Comparison of ENCODE assay signal across 10 cellular contexts in genomic region chr21:42924433-42924751, GRCh38. TPM values are rescaled to one million over a fixed set of nuclear protein-coding genes. Genes with fewer than 3 reads are reported as not detected.
DNase-seq lines count a peak whose midpoint lies in the region; ATAC-seq and TF ChIP-seq lines count a peak whose summit lies in the region.
"Had no signal": no experiment of that assay in that cellular context is flagged by ENCODE, and none has a peak within 500 bp of the region (broad histone marks: within the 10 kb centered on the region; RNA-seq: fewer than 3 reads in every experiment).

No MANE protein-coding gene starts in this region.

- no peaks in the 10 kb centered on the region for H3K9me3 ChIP-seq in SU-DHL-6 (ENCODE audit: insufficient read depth, low read length)

- no peaks in the 10 kb centered on the region for H3K9me3 Mint-ChIP-seq in activated CD8-positive, alpha-beta memory T cell treated with anti-CD3 and anti-CD28 coated beads, Interleukin-2, amount 10 ng/mL, durations not matched to agents 7 days and 5 days (ENCODE audit: low read depth)
- no peaks in the 10 kb centered on the region for H3K9me3 Mint-ChIP-seq in stimulated activated naive CD8-positive, alpha-beta T cell treated with anti-CD3 and anti-CD28 coated beads, Interleukin-15, amount 100 ng/mL, for 72 hours

- in situ Hi-C loops in GM13977 (cut with MboI; ENCODE audit: low pct_unique_long_range_greater_than_20kb, low sequenced_read_pairs, unreplicated experiment): no loop called here

- no peaks in the 10 kb centered on the region for H3K27me3 Mint-ChIP-seq in activated CD8-positive, alpha-beta memory T cell treated with anti-CD3 and anti-CD28 coated beads, Interleukin-2, amount 10 ng/mL, durations not matched to agents 7 days and 5 days
- H3K27me3 Mint-ChIP-seq in stimulated activated naive CD8-positive, alpha-beta T cell treated with anti-CD3 and anti-CD28 coated beads, Interleukin-15, amount 100 ng/mL, for 72 hours: no peaks in the 10 kb centered on the region

- CTCF ChIA-PET in activated CD8-positive, alpha-beta memory T cell treated with anti-CD3 and anti-CD28 coated beads, Interleukin-2, amount 10 ng/mL, durations not matched to agents 7 days and 5 days (lab: Charles Lee): no interaction called here

- no peaks in the 10 kb centered on the region for H3K27me3 ChIP-seq in SU-DHL-6 (ENCODE audit: low read length)

- no peaks in the 10 kb centered on the region for H4K20me1 ChIP-seq in SU-DHL-6 (ENCODE audit: low read depth, low read length)

- no peak for DNase-seq in activated CD8-positive, alpha-beta memory T cell treated with anti-CD3 and anti-CD28 coated beads, Interleukin-2, amount 10 ng/mL, durations not matched to agents 7 days and 5 days
- no peak for DNase-seq in activated CD8-positive, alpha-beta memory T cell treated with anti-CD3 and anti-CD28 coated beads, Interleukin-2, amount 50 U/mL, for 48 hours
- DNase-seq in fibroblast of villous mesenchyme (ENCODE audit: low read depth) (no peak), DMS153 treated with DMSO at 0.1 percent for 48 hours (lab: John Stamatoyannopoulos, UW; ENCODE audit: unreplicated experiment) (no peak), COLO668 (lab: John Stamatoyannopoulos, UW; ENCODE audit: unreplicated experiment) (no peak), GM13977 (ENCODE audit: low spot score) (no peak)
- no peak for DNase-seq in stimulated activated naive CD8-positive, alpha-beta T cell treated with anti-CD3 and anti-CD28 coated beads, Interleukin-15, amount 100 ng/mL, for 72 hours

- H3F3A ChIP-seq in SU-DHL-6 (ENCODE audit: insufficient read depth): no peaks in the 10 kb centered on the region

- H3K36me3 Mint-ChIP-seq in activated CD8-positive, alpha-beta memory T cell treated with anti-CD3 and anti-CD28 coated beads, Interleukin-2, amount 10 ng/mL, durations not matched to agents 7 days and 5 days: no peaks in the 10 kb centered on the region

- peak overlapping the region; percentile 53 for H3K27ac ChIP-seq in SU-DHL-6 (ENCODE audit: low read depth, low read length)

- H3K36me3 ChIP-seq in SU-DHL-6 (ENCODE audit: low read length): no peaks in the 10 kb centered on the region

- H3K4me2 ChIP-seq in SU-DHL-6 (ENCODE audit: low read depth, low read length, poor library complexity, severe bottlenecking): peak overlapping the region; percentile 47

- H3K79me2 ChIP-seq in SU-DHL-6 (ENCODE audit: insufficient read depth, low read length): no peaks in the 10 kb centered on the region

- no peaks in the 10 kb centered on the region for H3K9me2 ChIP-seq in SU-DHL-6 (replicated peaks; ENCODE audit: insufficient read depth, low read length)

- H3K4me3 ChIP-seq in SU-DHL-6 (ENCODE audit: insufficient read depth, low read length, poor library complexity, severe bottlenecking): no peak overlapping the region
- peak overlapping the region; percentile 49 for H3K4me3 ChIP-seq in fibroblast of villous mesenchyme (ENCODE audit: low read depth, low read length)

- H3K4me3 Mint-ChIP-seq in activated CD8-positive, alpha-beta memory T cell treated with anti-CD3 and anti-CD28 coated beads, Interleukin-2, amount 10 ng/mL, durations not matched to agents 7 days and 5 days: peak overlapping the region; percentile 51
- H3K4me3 Mint-ChIP-seq in stimulated activated naive CD8-positive, alpha-beta T cell treated with anti-CD3 and anti-CD28 coated beads, Interleukin-15, amount 100 ng/mL, for 72 hours: peak overlapping the region; percentile 55 to 61

- H3K4me1 Mint-ChIP-seq in activated CD8-positive, alpha-beta memory T cell treated with anti-CD3 and anti-CD28 coated beads, Interleukin-2, amount 10 ng/mL, durations not matched to agents 7 days and 5 days: peaks cover 15% of the 10 kb centered on the region
- H3K4me1 Mint-ChIP-seq in stimulated activated naive CD8-positive, alpha-beta T cell treated with anti-CD3 and anti-CD28 coated beads, Interleukin-15, amount 100 ng/mL, for 72 hours: peaks cover 16% of the 10 kb centered on the region

- TF ChIP-seq CTCF in SU-DHL-6 (IDR thresholded peaks at IDR 0.05; ENCODE audit: insufficient read depth, low read length, poor library complexity, severe bottlenecking) (no peak), fibroblast of villous mesenchyme (IDR thresholded peaks at IDR 0.05; ENCODE audit: insufficient read depth, low read depth, low read length) (no peak), GM13977 (IDR thresholded peaks at IDR 0.05; ENCODE audit: extremely low read depth, insufficient read depth, missing control alignments) (no peak)

- peak overlapping the region; percentile 87 for H3K27ac Mint-ChIP-seq in activated CD8-positive, alpha-beta memory T cell treated with anti-CD3 and anti-CD28 coated beads, Interleukin-2, amount 10 ng/mL, durations not matched to agents 7 days and 5 days
- peak overlapping the region; percentile 14 to 95 for H3K27ac Mint-ChIP-seq in stimulated activated naive CD8-positive, alpha-beta T cell treated with anti-CD3 and anti-CD28 coated beads, Interleukin-15, amount 100 ng/mL, for 72 hours

- ATAC-seq in activated CD8-positive, alpha-beta memory T cell treated with anti-CD3 and anti-CD28 coated beads, Interleukin-2, amount 10 ng/mL, durations not matched to agents 7 days and 5 days: no peak
- no peak for ATAC-seq in stimulated activated naive CD8-positive, alpha-beta T cell treated with anti-CD3 and anti-CD28 coated beads, Interleukin-15, amount 100 ng/mL, for 72 hours

- peak overlapping the region; percentile 92 for H2AFZ ChIP-seq in SU-DHL-6 (ENCODE audit: low read depth, low read length, severe bottlenecking)

- peak overlapping the region; percentile 59 for H3K9ac ChIP-seq in SU-DHL-6 (ENCODE audit: low read length)

RNA-seq across cellular contexts. Expression of gene ERVH48-1, which starts 1.0 kb away (rescaled TPM):
- not detected for total RNA-seq in activated CD8-positive, alpha-beta memory T cell treated with anti-CD3 and anti-CD28 coated beads, Interleukin-2, amount 10 ng/mL, durations not matched to agents 7 days and 5 days
- under 0.01 TPM in 1 of 2 replicates, not detected in the other for total RNA-seq in fibroblast of villous mesenchyme
- total RNA-seq: esophagus mucosa, sciatic nerve had no signal

RNA-seq across cellular contexts. Expression of gene NDUFV3, which starts 31.3 kb away (rescaled TPM):
- 10 to 100 TPM; 27.1 to 31.9 TPM for total RNA-seq in activated CD8-positive, alpha-beta memory T cell treated with anti-CD3 and anti-CD28 coated beads, Interleukin-2, amount 10 ng/mL, durations not matched to agents 7 days and 5 days
- 44.0 and 61.8 TPM in 2 replicates for total RNA-seq in fibroblast of villous mesenchyme

RNA-seq across cellular contexts. Expression of gene WDR4, which starts 45.1 kb away (rescaled TPM):
- 10 to 100 TPM; 39.7 to 43.6 TPM for total RNA-seq in activated CD8-positive, alpha-beta memory T cell treated with anti-CD3 and anti-CD28 coated beads, Interleukin-2, amount 10 ng/mL, durations not matched to agents 7 days and 5 days
- 14.2 and 15.1 TPM in 2 replicates for total RNA-seq in fibroblast of villous mesenchyme

RNA-seq across cellular contexts. Expression of gene PKNOX1, which starts 50.0 kb away (rescaled TPM):
- total RNA-seq in activated CD8-positive, alpha-beta memory T cell treated with anti-CD3 and anti-CD28 coated beads, Interleukin-2, amount 10 ng/mL, durations not matched to agents 7 days and 5 days: 10 to 100 TPM; 22.0 to 31.3 TPM
- 12.2 and 16.8 TPM in 2 replicates for total RNA-seq in fibroblast of villous mesenchyme
